1 cellular context compared by ENCODE assay signal in genomic region chr2:223944704-223945531, GRCh38.
TF ChIP-seq lines count a peak whose summit lies in the region.

Gene WDFY1 (minus strand): TSS chr2:223945335. CDS start chr2:223945284, 51 bp downstream.

TF ChIP-seq in HepG2, 621 proteins besides CTCF, POLR2A, EP300 and RAD21 (continued from another document and continues in another):
- TF ChIP-seq ZMYM2 (CRISPR knock-in tag; IDR thresholded peaks at IDR 0.05) (0 out of 2 replicates have a peak, but pooled peaks have one; percentile 37), ZNF350 (CRISPR knock-in tag; IDR thresholded peaks at IDR 0.05; ENCODE audit: borderline replicate concordance, low read depth) (peak; percentile 73), RBFOX2 (IDR thresholded peaks at IDR 0.05; ENCODE audit: low read depth, low read length) (peak; percentile 94), SNAI1 (CRISPR knock-in tag; IDR thresholded peaks at IDR 0.05; ENCODE audit: borderline replicate concordance) (peak; percentile 53; the same call in 1 of the 2 replicates), HNF4G (IDR thresholded peaks at IDR 0.05; ENCODE audit: borderline replicate concordance, low read depth, low read length) (peak; percentile 53; the same call in 1 of the 2 replicates), HNF4G (CRISPR knock-in tag; IDR thresholded peaks at IDR 0.05; ENCODE audit: borderline replicate concordance, low read depth) (no peak), RARG (CRISPR knock-in tag; IDR thresholded peaks at IDR 0.05; ENCODE audit: low read depth) (no peak), ZNF354B (CRISPR knock-in tag; IDR thresholded peaks at IDR 0.05) (peak; percentile 5; the same call in 1 of the 2 replicates), FOXA1 (IDR thresholded peaks at IDR 0.05) (no peak), FOXA1 (CRISPR knock-in tag; IDR thresholded peaks at IDR 0.05) (peak; percentile 70), KDM5B (CRISPR knock-in tag; IDR thresholded peaks at IDR 0.05; ENCODE audit: borderline replicate concordance) (peak; percentile 93), HDAC2 (CRISPR knock-in tag; IDR thresholded peaks at IDR 0.05) (peak; percentile 93), UBTF (CRISPR knock-in tag; IDR thresholded peaks at IDR 0.05) (peak; percentile 94), TP53 (CRISPR knock-in tag; conservative IDR thresholded peaks at IDR 0.05) (no peak), ZBTB21 (CRISPR knock-in tag; IDR thresholded peaks at IDR 0.05) (0 out of 2 replicates have a peak, but pooled peaks have one; percentile 47), RARA (CRISPR knock-in tag; IDR thresholded peaks at IDR 0.05) (peak; percentile 70), ZKSCAN1 (IDR thresholded peaks at IDR 0.05; ENCODE audit: low read length) (peak; percentile 62; the same call in 1 of the 2 replicates), FOXK2 (IDR thresholded peaks at IDR 0.05) (no peak), ZFP36 (IDR thresholded peaks at IDR 0.05; ENCODE audit: borderline replicate concordance, low read depth, low read length, partially characterized antibody) (no peak), ZC3H13 (CRISPR knock-in tag; IDR thresholded peaks at IDR 0.05) (peak; percentile 91), NFYC (CRISPR knock-in tag; IDR thresholded peaks at IDR 0.05) (peak; percentile 62), SMC3 (IDR thresholded peaks at IDR 0.05; ENCODE audit: low read length) (no peak; the same call in 1 of the 2 replicates), REL (CRISPR knock-in tag; conservative IDR thresholded peaks at IDR 0.05) (peak; percentile 68; the same call in 1 of the 2 replicates), RERE (CRISPR knock-in tag; IDR thresholded peaks at IDR 0.05; ENCODE audit: low read depth) (peak; percentile 86), ZNF446 (CRISPR knock-in tag; IDR thresholded peaks at IDR 0.05) (peak; percentile 98; the same call in 1 of the 2 replicates), HNF4A (CRISPR knock-in tag; IDR thresholded peaks at IDR 0.05) (0 out of 2 replicates have a peak, but pooled peaks have one; percentile 24), ZNF572 (CRISPR knock-in tag; IDR thresholded peaks at IDR 0.05) (no peak), NFIC (IDR thresholded peaks at IDR 0.05; ENCODE audit: low read length) (no peak; the same call in 1 of the 2 replicates), NRL (CRISPR knock-in tag; IDR thresholded peaks at IDR 0.05; ENCODE audit: borderline replicate concordance) (0 out of 2 replicates have a peak, but pooled peaks have one; percentile 88), MED1 (CRISPR knock-in tag; IDR thresholded peaks at IDR 0.05) (peak; percentile 86), NFYB (CRISPR knock-in tag; IDR thresholded peaks at IDR 0.05) (no peak; the same call in 1 of the 2 replicates), RAD51 (IDR thresholded peaks at IDR 0.05; ENCODE audit: borderline replicate concordance) (no peak), THAP9 (CRISPR knock-in tag; IDR thresholded peaks at IDR 0.05; ENCODE audit: borderline replicate concordance) (no peak; the same call in 1 of the 2 replicates), ZFP37 (CRISPR knock-in tag; IDR thresholded peaks at IDR 0.05; ENCODE audit: borderline replicate concordance) (0 out of 2 replicates have a peak, but pooled peaks have one; percentile 73), CBFB (CRISPR knock-in tag; IDR thresholded peaks at IDR 0.05) (peak; percentile 96), DR1 (CRISPR knock-in tag; IDR thresholded peaks at IDR 0.05) (peak; percentile 83), ZNF253 (CRISPR knock-in tag; IDR thresholded peaks at IDR 0.05; ENCODE audit: borderline replicate concordance) (no peak), ZNF577 (CRISPR knock-in tag; IDR thresholded peaks at IDR 0.05; ENCODE audit: borderline replicate concordance, low read depth) (no peak), ZFP91 (CRISPR knock-in tag; IDR thresholded peaks at IDR 0.05; ENCODE audit: borderline replicate concordance) (peak; percentile 95), ZNF367 (CRISPR knock-in tag; IDR thresholded peaks at IDR 0.05; ENCODE audit: borderline replicate concordance) (peak; percentile 86; the same call in 1 of the 2 replicates), KLF6 (CRISPR knock-in tag; IDR thresholded peaks at IDR 0.05) (peak; percentile 81), MLX (CRISPR knock-in tag; IDR thresholded peaks at IDR 0.05) (peak; percentile 81; the same call in 1 of the 2 replicates), PCBP1 (IDR thresholded peaks at IDR 0.05; ENCODE audit: borderline replicate concordance, low read depth, low read length) (0 out of 2 replicates have a peak, but pooled peaks have one; percentile 18), ZNF891 (CRISPR knock-in tag; IDR thresholded peaks at IDR 0.05) (peak; percentile 84)
- TF ChIP-seq, protein P1, sequence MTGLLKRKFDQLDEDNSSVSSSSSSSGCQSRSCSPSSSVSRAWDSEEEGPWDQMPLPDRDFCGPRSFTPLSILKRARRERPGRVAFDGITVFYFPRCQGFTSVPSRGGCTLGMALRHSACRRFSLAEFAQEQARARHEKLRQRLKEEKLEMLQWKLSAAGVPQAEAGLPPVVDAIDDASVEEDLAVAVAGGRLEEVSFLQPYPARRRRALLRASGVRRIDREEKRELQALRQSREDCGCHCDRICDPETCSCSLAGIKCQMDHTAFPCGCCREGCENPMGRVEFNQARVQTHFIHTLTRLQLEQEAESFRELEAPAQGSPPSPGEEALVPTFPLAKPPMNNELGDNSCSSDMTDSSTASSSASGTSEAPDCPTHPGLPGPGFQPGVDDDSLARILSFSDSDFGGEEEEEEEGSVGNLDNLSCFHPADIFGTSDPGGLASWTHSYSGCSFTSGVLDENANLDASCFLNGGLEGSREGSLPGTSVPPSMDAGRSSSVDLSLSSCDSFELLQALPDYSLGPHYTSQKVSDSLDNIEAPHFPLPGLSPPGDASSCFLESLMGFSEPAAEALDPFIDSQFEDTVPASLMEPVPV (CRISPR knock-in tag; IDR thresholded peaks at IDR 0.05) = peak; percentile 22; the same call in 1 of the 2 replicates
- TF ChIP-seq, protein P2, sequence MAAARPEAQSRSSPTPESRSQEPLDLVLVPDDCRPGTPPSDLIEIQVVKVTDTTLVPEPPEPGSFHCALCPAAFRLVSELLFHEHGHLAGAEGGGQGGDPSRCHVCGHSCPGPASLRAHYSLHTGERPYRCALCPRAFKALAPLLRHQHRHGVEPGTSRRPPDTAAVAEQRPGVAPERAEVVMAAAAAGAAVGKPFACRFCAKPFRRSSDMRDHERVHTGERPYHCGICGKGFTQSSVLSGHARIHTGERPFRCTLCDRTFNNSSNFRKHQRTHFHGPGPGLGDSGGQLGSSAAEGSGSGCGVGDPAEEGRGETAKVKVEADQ (CRISPR knock-in tag; IDR thresholded peaks at IDR 0.05; ENCODE audit: borderline replicate concordance) = peak; percentile 85
